ENCODE assay signal across 8 cellular contexts in the genomic region with DNA sequence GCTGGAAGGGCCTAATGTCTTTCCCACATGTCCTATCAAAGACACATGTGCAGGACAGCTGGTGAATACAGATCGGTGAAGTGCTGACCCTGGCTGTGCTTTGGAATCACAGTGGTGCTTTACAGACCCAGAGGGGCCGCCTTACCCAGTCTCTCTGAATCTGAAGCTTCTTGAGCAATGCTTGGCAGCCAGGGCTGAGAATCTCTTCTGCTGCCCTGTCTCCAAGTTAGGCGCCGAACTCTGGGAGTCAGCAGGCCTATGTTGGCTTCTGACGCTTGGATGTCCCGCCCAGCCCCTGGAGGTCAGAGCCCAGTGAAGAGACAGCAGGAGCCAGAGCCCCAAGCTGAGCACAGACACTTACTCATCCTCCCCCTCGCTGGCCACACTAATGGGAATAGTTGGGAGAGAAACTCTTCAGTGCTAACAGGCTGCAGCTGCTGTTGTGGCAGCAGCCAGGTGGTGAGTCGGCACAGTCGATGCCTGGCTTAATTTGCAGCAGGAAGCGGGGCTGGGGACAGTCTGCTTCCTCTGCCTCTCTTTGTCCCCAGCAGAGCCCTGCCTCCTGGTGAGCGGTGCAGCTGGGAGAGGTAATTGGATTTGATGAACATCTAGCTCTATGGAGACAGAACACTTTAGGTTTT.
DNase-seq lines count a peak whose midpoint lies in the region; ATAC-seq and TF ChIP-seq lines count a peak whose summit lies in the region.

No MANE protein-coding gene starts in this region.

- TF ChIP-seq CTCF in fibroblast of pulmonary artery (IDR thresholded peaks at IDR 0.05; ENCODE audit: low read length, missing control alignments), result no peak

- no peak overlapping the region for H3K27ac Mint-ChIP-seq in natural killer cell treated with Interleukin-12 subunit alpha and Interleukin-12 subunit beta and Interleukin-15 and Interleukin-18, amount 100 ng/mL, for 72 hours

- no peaks in the 10 kb centered on the region for H3K9me3 Mint-ChIP-seq in natural killer cell treated with Interleukin-12 subunit alpha and Interleukin-12 subunit beta and Interleukin-15 and Interleukin-18, amount 100 ng/mL, for 72 hours

- H3K36me3 Mint-ChIP-seq in natural killer cell treated with Interleukin-12 subunit alpha and Interleukin-12 subunit beta and Interleukin-15 and Interleukin-18, amount 100 ng/mL, for 72 hours, result no peaks in the 10 kb centered on the region

- H3K4me1 Mint-ChIP-seq in natural killer cell treated with Interleukin-12 subunit alpha and Interleukin-12 subunit beta and Interleukin-15 and Interleukin-18, amount 100 ng/mL, for 72 hours (ENCODE audit: low read depth in 2 of 2), result peaks cover 9 to 15% of the 10 kb centered on the region in 2 donors

- no peak overlapping the region for H3K4me3 ChIP-seq in fibroblast of pulmonary artery (replicated peaks; ENCODE audit: low read depth, low read length)

- DNase-seq in GM03348 (ENCODE audit: low spot score) (peak; percentile 68), NCI-H510A (lab: John Stamatoyannopoulos, UW) (peak; percentile 77), fibroblast of pulmonary artery (ENCODE audit: low read depth) (peak; percentile 63), pons (ENCODE audit: low spot score) (peak; percentile 49), DMS79 (lab: John Stamatoyannopoulos, UW) (no peak)
- no peak for DNase-seq in natural killer cell treated with Interleukin-12 subunit alpha and Interleukin-12 subunit beta and Interleukin-15 and Interleukin-18, amount 100 ng/mL, for 72 hours (ENCODE audit: low spot score)

- ATAC-seq in natural killer cell treated with Interleukin-12 subunit alpha and Interleukin-12 subunit beta and Interleukin-15 and Interleukin-18, amount 100 ng/mL, for 72 hours, result no peak
- ATAC-seq in GM19395 (IDR thresholded peaks at IDR 0.05; ENCODE audit: unreplicated experiment) (no peak), GM19467 (IDR thresholded peaks at IDR 0.05; ENCODE audit: unreplicated experiment) (no peak)

- no peak overlapping the region for H3K4me3 Mint-ChIP-seq in natural killer cell treated with Interleukin-12 subunit alpha and Interleukin-12 subunit beta and Interleukin-15 and Interleukin-18, amount 100 ng/mL, for 72 hours

- peaks cover 22 to 34% of the 10 kb centered on the region in 2 donors for H3K27me3 Mint-ChIP-seq in natural killer cell treated with Interleukin-12 subunit alpha and Interleukin-12 subunit beta and Interleukin-15 and Interleukin-18, amount 100 ng/mL, for 72 hours

Comparison
In these comparisons a context has a peak if more than half of its experiments do, and no peak if none do; other contexts are left out.
1. DNase-seq: peak in GM03348 (single experiment), NCI-H510A (single experiment), fibroblast of pulmonary artery (single experiment) and pons (single experiment); none in natural killer cell treated with Interleukin-12 subunit alpha and Interleukin-12 subunit beta and Interleukin-15 and Interleukin-18, amount 100 ng/mL, for 72 hours (single experiment) and DMS79 (single experiment).